Comparison of ENCODE assay signal across 33 cellular contexts in the genomic region with DNA sequence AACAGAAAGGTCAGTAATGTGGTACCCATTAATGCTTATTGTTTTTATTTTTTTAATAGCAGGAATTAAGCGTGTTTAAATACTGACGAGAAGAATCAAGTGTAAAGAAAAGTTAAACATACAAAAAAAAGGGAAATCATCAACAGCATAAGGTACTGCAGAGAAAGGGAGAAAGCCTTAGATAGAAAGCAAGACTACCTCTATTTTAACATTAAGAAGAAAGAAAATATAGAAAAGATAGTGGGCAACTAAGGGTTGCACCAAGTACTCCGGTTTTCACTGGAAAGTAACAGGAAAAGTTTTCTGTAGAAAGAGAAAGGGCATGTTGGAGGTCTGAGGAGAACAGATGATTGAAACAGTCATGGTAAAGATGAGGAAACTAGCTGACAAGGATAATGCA.
"Had no signal": no experiment of that assay in that cellular context is flagged by ENCODE, and none has a peak within 500 bp of the region (broad histone marks: within the 10 kb centered on the region; RNA-seq: fewer than 3 reads in every experiment).

No MANE protein-coding gene starts in this region.

- H3K4me3 ChIP-seq: adrenal gland, body of pancreas, colonic mucosa had no signal

- H3K36me3 ChIP-seq: adrenal gland, colonic mucosa had no signal

- ATAC-seq: activated CD4-positive, alpha-beta T cell treated with anti-CD3 and anti-CD28 coated beads for 36 hours; activated CD8-positive, alpha-beta memory T cell treated with anti-CD3 and anti-CD28 coated beads, Interleukin-2, amount 10 ng/mL, durations not matched to agents 7 days and 5 days; activated CD8-positive, alpha-beta T cell treated with anti-CD3 and anti-CD28 coated beads, Interleukin-2, amount 10 ng/mL, durations not matched to agents 7 days and 5 days; activated naive CD8-positive, alpha-beta T cell treated with anti-CD3 and anti-CD28 coated beads, Interleukin-2, amount 50 U/mL, for 24 hours; body of pancreas; esophagus mucosa; T-cell had no signal

- H3K27ac Mint-ChIP-seq: activated CD4-positive, alpha-beta memory T cell treated with anti-CD3 and anti-CD28 coated beads for 36 hours; activated CD4-positive, alpha-beta T cell treated with anti-CD3 and anti-CD28 coated beads, Interleukin-2, amount 10 ng/mL, durations not matched to agents 24 days and 14 days; activated CD8-positive, alpha-beta memory T cell treated with anti-CD3 and anti-CD28 coated beads, Interleukin-2, amount 10 ng/mL, durations not matched to agents 7 days and 5 days; activated CD8-positive, alpha-beta T cell treated with anti-CD3 and anti-CD28 coated beads, Interleukin-2, amount 10 ng/mL, durations not matched to agents 7 days and 5 days; activated naive CD4-positive, alpha-beta T cell treated with anti-CD3 and anti-CD28 coated beads for 36 hours; activated naive CD4-positive, alpha-beta T cell treated with anti-CD3 and anti-CD28 coated beads, Interleukin-2, amount 50 U/mL, for 24 hours; activated naive CD8-positive, alpha-beta T cell treated with anti-CD3 and anti-CD28 coated beads for 36 hours; activated naive CD8-positive, alpha-beta T cell treated with anti-CD3 and anti-CD28 coated beads, Interleukin-2, amount 50 U/mL, for 24 hours; activated T-cell treated with anti-CD3 and anti-CD28 coated beads, Interleukin-2, amount 50 U/mL, for 24 hours; activated T-helper 2 cell treated with anti-CD3 and anti-CD28 coated beads, Interferon-gamma antibody, Interleukin-2, Interleukin-4, amounts not matched to agents 10 μg/mL and 5 μg/mL and 100 μg/mL, durations not matched to agents 14 hours and 24 hours and 36 hours; T-cell; T-helper 1 cell treated with Interleukin-12 subunit alpha and Interleukin-12 subunit beta and Interleukin-4 antibody, amounts not matched to agents 30 μg/mL and 1 μg/mL, for 36 hours; T-helper 2 cell treated with Interferon-gamma antibody and Interleukin-4, amounts not matched to agents 5 μg/mL and 100 μg/mL, for 36 hours had no signal

- FAIRE-seq: endometrium, endothelial cell of umbilical vein, frontal cortex had no signal

- H3K27me3 Mint-ChIP-seq: activated CD4-positive, alpha-beta memory T cell treated with anti-CD3 and anti-CD28 coated beads for 36 hours; activated CD4-positive, alpha-beta T cell treated with anti-CD3 and anti-CD28 coated beads for 36 hours; activated CD4-positive, alpha-beta T cell treated with anti-CD3 and anti-CD28 coated beads, Interleukin-2, amount 10 ng/mL, durations not matched to agents 24 days and 14 days; activated CD8-positive, alpha-beta memory T cell treated with anti-CD3 and anti-CD28 coated beads, Interleukin-2, amount 10 ng/mL, durations not matched to agents 7 days and 5 days; activated naive CD4-positive, alpha-beta T cell treated with anti-CD3 and anti-CD28 coated beads, Interleukin-2, amount 50 U/mL, for 24 hours; activated naive CD8-positive, alpha-beta T cell treated with anti-CD3 and anti-CD28 coated beads for 36 hours; activated naive CD8-positive, alpha-beta T cell treated with anti-CD3 and anti-CD28 coated beads, Interleukin-2, amount 50 U/mL, for 24 hours; activated T-cell treated with anti-CD3 and anti-CD28 coated beads, Interleukin-2, amount 50 U/mL, for 24 hours; T-cell had no signal

- H3K27me3 ChIP-seq: adrenal gland, body of pancreas, colonic mucosa had no signal

- H3K9me3 ChIP-seq: adrenal gland, body of pancreas, colonic mucosa had no signal

- H3K4me3 Mint-ChIP-seq: activated CD4-positive, alpha-beta memory T cell treated with anti-CD3 and anti-CD28 coated beads for 36 hours; activated CD4-positive, alpha-beta T cell treated with anti-CD3 and anti-CD28 coated beads for 36 hours; activated CD4-positive, alpha-beta T cell treated with anti-CD3 and anti-CD28 coated beads, Interleukin-2, amount 10 ng/mL, durations not matched to agents 24 days and 14 days; activated CD8-positive, alpha-beta memory T cell treated with anti-CD3 and anti-CD28 coated beads, Interleukin-2, amount 10 ng/mL, durations not matched to agents 7 days and 5 days; activated CD8-positive, alpha-beta T cell treated with anti-CD3 and anti-CD28 coated beads, Interleukin-2, amount 10 ng/mL, durations not matched to agents 7 days and 5 days; activated naive CD4-positive, alpha-beta T cell treated with anti-CD3 and anti-CD28 coated beads for 36 hours; activated naive CD4-positive, alpha-beta T cell treated with anti-CD3 and anti-CD28 coated beads, Interleukin-2, amount 50 U/mL, for 24 hours; activated naive CD8-positive, alpha-beta T cell treated with anti-CD3 and anti-CD28 coated beads for 36 hours; activated naive CD8-positive, alpha-beta T cell treated with anti-CD3 and anti-CD28 coated beads, Interleukin-2, amount 50 U/mL, for 24 hours; activated T-cell treated with anti-CD3 and anti-CD28 coated beads, Interleukin-2, amount 50 U/mL, for 24 hours; T-cell; T-helper 1 cell treated with Interleukin-12 subunit alpha and Interleukin-12 subunit beta and Interleukin-4 antibody, amounts not matched to agents 30 μg/mL and 1 μg/mL, for 36 hours; T-helper 2 cell treated with Interferon-gamma antibody and Interleukin-4, amounts not matched to agents 5 μg/mL and 100 μg/mL, for 36 hours had no signal

- H3K9me3 Mint-ChIP-seq: activated CD4-positive, alpha-beta memory T cell treated with anti-CD3 and anti-CD28 coated beads for 36 hours; activated CD4-positive, alpha-beta T cell treated with anti-CD3 and anti-CD28 coated beads, Interleukin-2, amount 10 ng/mL, durations not matched to agents 24 days and 14 days; activated naive CD4-positive, alpha-beta T cell treated with anti-CD3 and anti-CD28 coated beads for 36 hours; activated naive CD4-positive, alpha-beta T cell treated with anti-CD3 and anti-CD28 coated beads, Interleukin-2, amount 50 U/mL, for 24 hours; activated naive CD8-positive, alpha-beta T cell treated with anti-CD3 and anti-CD28 coated beads for 36 hours; activated naive CD8-positive, alpha-beta T cell treated with anti-CD3 and anti-CD28 coated beads, Interleukin-2, amount 50 U/mL, for 24 hours; activated T-cell treated with anti-CD3 and anti-CD28 coated beads, Interleukin-2, amount 50 U/mL, for 24 hours; activated T-helper 2 cell treated with anti-CD3 and anti-CD28 coated beads, Interferon-gamma antibody, Interleukin-2, Interleukin-4, amounts not matched to agents 10 μg/mL and 5 μg/mL and 100 μg/mL, durations not matched to agents 14 hours and 24 hours and 36 hours; T-cell; T-helper 1 cell treated with Interleukin-12 subunit alpha and Interleukin-12 subunit beta and Interleukin-4 antibody, amounts not matched to agents 30 μg/mL and 1 μg/mL, for 36 hours; T-helper 2 cell treated with Interferon-gamma antibody and Interleukin-4, amounts not matched to agents 5 μg/mL and 100 μg/mL, for 36 hours had no signal

- DNase-seq: activated CD4-positive, alpha-beta memory T cell treated with anti-CD3 and anti-CD28 coated beads for 36 hours; activated CD4-positive, alpha-beta T cell treated with anti-CD3 and anti-CD28 coated beads for 36 hours; activated CD4-positive, alpha-beta T cell treated with anti-CD3 and anti-CD28 coated beads, Interleukin-2, amount 10 ng/mL, durations not matched to agents 24 days and 14 days; activated CD4-positive, CD25-positive, alpha-beta regulatory T cell; activated CD4-positive, CD25-positive, alpha-beta regulatory T cell treated with anti-CD3 and anti-CD28 coated beads, Interleukin-2, amount 50 U/mL, for 72 hours; activated CD8-positive, alpha-beta memory T cell treated with anti-CD3 and anti-CD28 coated beads, Interleukin-2, amount 10 ng/mL, durations not matched to agents 7 days and 5 days; activated CD8-positive, alpha-beta memory T cell treated with anti-CD3 and anti-CD28 coated beads, Interleukin-2, amount 50 U/mL, for 4 hours; activated CD8-positive, alpha-beta T cell treated with anti-CD3 and anti-CD28 coated beads, Interleukin-2, amount 10 ng/mL, durations not matched to agents 7 days and 5 days; activated effector memory CD4-positive, alpha-beta T cell treated with anti-CD3 and anti-CD28 coated beads, Interleukin-2, amount 50 U/mL, for 16 hours; activated naive CD4-positive, alpha-beta T cell treated with anti-CD3 and anti-CD28 coated beads for 36 hours; activated naive CD8-positive, alpha-beta T cell treated with anti-CD3 and anti-CD28 coated beads for 36 hours; activated naive CD8-positive, alpha-beta T cell treated with anti-CD3 and anti-CD28 coated beads, Interleukin-2, amount 50 U/mL, for 24 hours; activated T-cell treated with anti-CD3 and anti-CD28 coated beads, Interleukin-2, amount 50 U/mL, for 24 hours; adrenal gland; amygdala; aorta; body of pancreas; caudate nucleus; cerebellar nuclear complex; colonic mucosa; effector CD8-positive, alpha-beta T cell; foreskin fibroblast; head of caudate nucleus; T-cell; T1000 had no signal

- H3K27ac ChIP-seq: adrenal gland, body of pancreas, colonic mucosa had no signal

- H3K4me1 ChIP-seq: adrenal gland, colonic mucosa had no signal
